Comparison of ENCODE assay signal across 19 cellular contexts in genomic region chr13:97100821-97101220, GRCh38.
A peak's percentile ranks its signal among the peaks of the same experiment; 100 is the strongest.
DNase-seq lines count a peak whose midpoint lies in the region; ATAC-seq, FAIRE-seq and TF ChIP-seq lines count a peak whose summit lies in the region.
"Had no signal": no experiment of that assay in that cellular context is flagged by ENCODE, and none has a peak within 500 bp of the region (broad histone marks: within the 10 kb centered on the region; RNA-seq: fewer than 3 reads in every experiment).

No MANE protein-coding gene starts in this region.

- POLR2A ChIA-PET in endothelial cell of umbilical vein (lab: Charles Lee): no interaction called here

- in situ Hi-C loops in gastrocnemius medialis (cut with MboI; ENCODE audit: low sequenced_read_pairs in 4 of 4) (no loop called here), KBM-7 (cut with MboI; ENCODE audit: low pct_unique_long_range_greater_than_20kb, low sequenced_read_pairs) (loop anchor here (25.0 kb wide), 1 partner anchor 236 kb away; no protein-coding TSS in a partner anchor)

- no peaks in the 10 kb centered on the region for H3K79me2 ChIP-seq in endothelial cell of umbilical vein (ENCODE audit: control insufficient read depth, insufficient read depth, low read length)

- H3K4me1 ChIP-seq in endothelial cell of umbilical vein (ENCODE audit: control insufficient read depth, extremely low read depth, insufficient read depth, low read length) (no peaks in the 10 kb centered on the region), gastrocnemius medialis (no peaks in the 10 kb centered on the region)
- H3K4me1 ChIP-seq: HAP-1, SJSA1 had no signal

- H3K4me3 ChIP-seq in endothelial cell of umbilical vein (replicated peaks in 1 of 3; ENCODE audit: insufficient read depth in 1 of 3, low read depth in 1 of 3, low read length in 3 of 3) (no peak overlapping the region), gastrocnemius medialis (no peak overlapping the region)
- H3K4me3 ChIP-seq: HAP-1, SJSA1 had no signal

- H3K4me2 ChIP-seq in endothelial cell of umbilical vein (ENCODE audit: insufficient read depth, low read length): no peak overlapping the region

- intact Hi-C loops in endothelial cell of umbilical vein (cut with micrococcal nuclease) (no loop called here), gastrocnemius medialis (cut with DNase I; ENCODE audit: low total_unique reads) (no loop called here)

- H3K9me3 ChIP-seq in endothelial cell of umbilical vein (replicated peaks; ENCODE audit: control insufficient read depth, insufficient read depth, low read length) (no peaks in the 10 kb centered on the region), gastrocnemius medialis (no peaks in the 10 kb centered on the region)
- H3K9me3 ChIP-seq: HAP-1, SJSA1 had no signal

- peak; percentile 53 to 86 for DNase-seq in NOMO-1 (lab: John Stamatoyannopoulos, UW; ENCODE audit: unreplicated experiment in 2 of 2)
- DNase-seq in endothelial cell of umbilical vein (ENCODE audit: low read depth, low spot score): no peak
- no peak for DNase-seq in gastrocnemius medialis
- DNase-seq in KBM-7: no peak
- no peak for DNase-seq in NCI-H2081 (lab: John Stamatoyannopoulos, UW)
- DNase-seq: Calu3; CD4-positive, CD25-positive, alpha-beta regulatory T cell; NCI-H1048; NCI-H1436 treated with DMSO at 0.1 percent for 48 hours; NCI-H2029 treated with DMSO at 0.1 percent for 48 hours; NCI-H510A treated with DMSO at 0.1 percent for 48 hours; NCI-H82 had no signal

- H3K36me3 ChIP-seq in endothelial cell of umbilical vein (ENCODE audit: control insufficient read depth in 2 of 2, extremely low read depth in 1 of 2, insufficient read depth in 2 of 2, low read length in 2 of 2): no peaks in the 10 kb centered on the region
- H3K36me3 ChIP-seq in gastrocnemius medialis: no peaks in the 10 kb centered on the region
- H3K36me3 ChIP-seq: HAP-1, SJSA1 had no signal

- H2AFZ ChIP-seq in endothelial cell of umbilical vein (ENCODE audit: low read depth, low read length): no peak overlapping the region

- H3K27ac ChIP-seq in endothelial cell of umbilical vein (ENCODE audit: insufficient read depth, low read depth, low read length) (no peak overlapping the region), gastrocnemius medialis (no peak overlapping the region)
- H3K27ac ChIP-seq: HL-60, RWPE1, SJSA1 had no signal

- ATAC-seq in GM18867 (IDR thresholded peaks at IDR 0.05; ENCODE audit: unreplicated experiment) (peak; percentile 73), GM21619 (IDR thresholded peaks at IDR 0.05; ENCODE audit: unreplicated experiment) (peak; percentile 56), gastrocnemius medialis (no peak)

- H3K9me1 ChIP-seq in endothelial cell of umbilical vein (replicated peaks; ENCODE audit: control insufficient read depth, extremely low read depth, insufficient read depth, low read length): no peaks in the 10 kb centered on the region

- H3K27me3 ChIP-seq in endothelial cell of umbilical vein (ENCODE audit: control insufficient read depth in 2 of 2, insufficient read depth in 2 of 2, low read length in 2 of 2) (no peaks in the 10 kb centered on the region), gastrocnemius medialis (no peaks in the 10 kb centered on the region)
- H3K27me3 ChIP-seq: SJSA1 had no signal

- TF ChIP-seq POLR2A in endothelial cell of umbilical vein (IDR thresholded peaks at IDR 0.05; ENCODE audit: low read depth, low read length) (no peak), gastrocnemius medialis (IDR thresholded peaks at IDR 0.05) (no peak)

- TF ChIP-seq CTCF in endothelial cell of umbilical vein (IDR thresholded peaks at IDR 0.05; ENCODE audit: extremely low read depth in 1 of 2, insufficient read depth in 1 of 2, low read depth in 1 of 2, low read length in 2 of 2) (no peak), gastrocnemius medialis (IDR thresholded peaks at IDR 0.05 in 4 of 5, conservative IDR thresholded peaks at IDR 0.05 in 1 of 5) (no peak)

- CTCF ChIA-PET in endothelial cell of umbilical vein (lab: Charles Lee): interaction anchor here (1.2 kb wide), 1 partner anchor 9 kb away, joined by 3 read pairs; no protein-coding TSS in a partner anchor

- no peaks in the 10 kb centered on the region for H4K20me1 ChIP-seq in endothelial cell of umbilical vein (replicated peaks; ENCODE audit: control insufficient read depth, extremely low read depth, insufficient read depth, low read length)

- BruUV-seq in endothelial cell of umbilical vein (replicated peaks; lab: Mats Ljungman, UMichigan): no TSS peak

- H3K9ac ChIP-seq in endothelial cell of umbilical vein (replicated peaks; ENCODE audit: extremely low read depth, insufficient read depth, low read length): no peak overlapping the region

- dilution Hi-C loops in endothelial cell of umbilical vein (cut with MboI; ENCODE audit: extremely low pct_ligation_motif_present, low sequenced_read_pairs): loop anchor here (25.0 kb wide), 1 partner anchor 111 kb away; the partner anchor contains the start of gene MBNL2

- FAIRE-seq in endothelial cell of umbilical vein (lab: Jason Lieb, UNC): peak; percentile 44
- FAIRE-seq: HTR-8/SVneo had no signal

TF ChIP-seq in endothelial cell of umbilical vein, 7 proteins besides CTCF, POLR2A, EP300 and RAD21:
- TF ChIP-seq MAX (IDR thresholded peaks at IDR 0.05; ENCODE audit: insufficient read depth, insufficient read length) (no peak), POLR2AphosphoS5 (IDR thresholded peaks at IDR 0.05; ENCODE audit: insufficient read depth, low read depth, low read length) (no peak), EZH2 (IDR thresholded peaks at IDR 0.05; ENCODE audit: borderline replicate concordance, low read depth, low read length, severe bottlenecking) (no peak), GATA2 (IDR thresholded peaks at IDR 0.05; ENCODE audit: insufficient read depth, insufficient read length, low read depth, low read length) (no peak), JUN (IDR thresholded peaks at IDR 0.05; ENCODE audit: borderline replicate concordance, insufficient read depth, insufficient read length, low read depth) (no peak), FOS (IDR thresholded peaks at IDR 0.05; ENCODE audit: borderline replicate concordance, insufficient read depth, low read length) (no peak), MYC (IDR thresholded peaks at IDR 0.05; ENCODE audit: low read depth, low read length) (no peak)

Comparison
In these comparisons a context has a peak if more than half of its experiments do, and no peak if none do; other contexts are left out.
1. ATAC-seq: peak in GM18867 (single experiment) and GM21619 (single experiment); none in gastrocnemius medialis (0 of 2).
2. DNase-seq: peak in NOMO-1 (2 of 2); none in endothelial cell of umbilical vein (single experiment), gastrocnemius medialis (0 of 2), KBM-7 (single experiment) and NCI-H2081 (0 of 2).